ENCODE assay signal across 8 cellular contexts in genomic region chr6:96897396-96898240, GRCh38. TPM values are rescaled to one million over a fixed set of nuclear protein-coding genes. Genes with fewer than 3 reads are reported as not detected.
DNase-seq lines count a peak whose midpoint lies in the region; ATAC-seq, FAIRE-seq and TF ChIP-seq lines count a peak whose summit lies in the region.

TSS of gene NDUFAF4 (minus strand) at chr6:96897891. CDS start at chr6:96897801, 90 bp downstream.

- TF ChIP-seq POLR2A in H1 (IDR thresholded peaks at IDR 0.05; ENCODE audit: control extremely low read depth in 1 of 2, low read depth in 2 of 2, low read length in 2 of 2) = peak; percentile 75 to 86

- peak within 1 kb of the TSS; percentile 71 to 96 (median 78) for H3K9ac ChIP-seq in H1 (replicated peaks in 1 of 4; ENCODE audit: extremely low read depth in 1 of 4, low read depth in 3 of 4, low read length in 3 of 4)

- no peak within 1 kb of the TSS for H2BK20ac ChIP-seq in H1 (ENCODE audit: low read length)

- TF ChIP-seq RAD21 in H1 (IDR thresholded peaks at IDR 0.05 in 1 of 2, conservative IDR thresholded peaks at IDR 0.05 in 1 of 2; ENCODE audit: low read depth in 2 of 2, low read length in 2 of 2) = peak; percentile 70 to 75

- H3K14ac ChIP-seq in H1 (ENCODE audit: insufficient read length) = no peak within 1 kb of the TSS

- 1% methylated on average over 62 of the region's 71 CpGs; no CpG with 5 or more reads in 1 of the 2 experiments for WGBS in H1 (ENCODE audit: extremely low coverage in 1 of 2, insufficient coverage in 1 of 2, insufficient read length in 1 of 2, insufficient replicate concordance in 2 of 2, low coverage in 1 of 2, low lambda C conversion rate in 2 of 2, missing lambda C conversion rate in 1 of 2), 2 experiments

- peak within 1 kb of the TSS; percentile 96; the same call in 1 of the 2 replicates for H4K8ac ChIP-seq in H1 (ENCODE audit: extremely low read depth, insufficient read depth, low read length)

- peaks cover 3 to 45% of the 10 kb centered on the region in 2 experiments; a peak in 3 of 4 replicates for H3K79me2 ChIP-seq in H1 (ENCODE audit: control insufficient read depth in 1 of 2, insufficient read depth in 2 of 2, low read length in 2 of 2)

- no peak within 1 kb of the TSS for H2BK120ac ChIP-seq in H1 (replicated peaks; ENCODE audit: low read depth, low read length)

- H3K79me1 ChIP-seq in H1 (ENCODE audit: low read depth, low read length) = no peaks in the 10 kb centered on the region; the same call in 1 of the 2 replicates

- peaks cover 0 to 2% (median 0%) of the 10 kb centered on the region in 4 experiments; a peak in 1 of 7 replicates for H3K4me1 ChIP-seq in H1 (replicated peaks in 1 of 4; ENCODE audit: control insufficient read depth in 3 of 4, insufficient read depth in 4 of 4, low read length in 3 of 4)

- peak; percentile 64 to 84 (median 82) for TF ChIP-seq CTCF in H1 (IDR thresholded peaks at IDR 0.05; ENCODE audit: control extremely low read depth in 1 of 3, insufficient read depth in 1 of 3, low read depth in 1 of 3, low read length in 3 of 3)

- CTCF ChIA-PET in H1 (lab: Charles Lee; ENCODE audit: partially characterized antibody) = interaction anchor here (0.6 to 5.3 kb wide), 26 partner anchors 10 to 345 kb away, joined by 3 to 117 read pairs (median 5); no protein-coding TSS in a partner anchor

- peak within 1 kb of the TSS; percentile 87 for H2BK5ac ChIP-seq in H1 (ENCODE audit: low read depth, low read length)

- H2BK12ac ChIP-seq in H1 (ENCODE audit: low read depth, low read length) = no peak within 1 kb of the TSS; the same call in 1 of the 2 replicates

- peak within 1 kb of the TSS; percentile 41 for H4K91ac ChIP-seq in H1 (replicated peaks; ENCODE audit: insufficient read length, low read length)

- DNase-seq in Caki2 (ENCODE audit: low read depth) = peak; percentile 93
- DNase-seq in HTR-8/SVneo (ENCODE audit: insufficient read length, low spot score) = peak; percentile 91
- DNase-seq in NOMO-1 treated with DMSO at 0.1 percent for 48 hours (lab: John Stamatoyannopoulos, UW; ENCODE audit: unreplicated experiment) = peak; percentile 83
- peak; percentile 88 to 93 (median 89) for DNase-seq in activated CD8-positive, alpha-beta memory T cell treated with anti-CD3 and anti-CD28 coated beads for 48 hours (ENCODE audit: low read depth in 2 of 3, low spot score in 2 of 3)
- DNase-seq in H1 (ENCODE audit: low read depth in 1 of 2, low spot score in 2 of 2) = peak; percentile 72 to 97
- DNase-seq in mesenteric fat pad (ENCODE audit: low spot score) = peak; percentile 98
- peak; percentile 92 for DNase-seq in stimulated activated CD8-positive, alpha-beta memory T cell treated with anti-CD3 and anti-CD28 coated beads, Interleukin-15, amount 100 ng/mL, for 24 hours (ENCODE audit: low read depth)

- peak within 1 kb of the TSS; percentile 35 for H3K4ac ChIP-seq in H1 (replicated peaks; ENCODE audit: insufficient read length, low read depth, low read length)

- FAIRE-seq in HTR-8/SVneo (lab: Jason Lieb, UNC) (no peak), H1 (lab: Jason Lieb, UNC) (no peak)

- no peaks in the 10 kb centered on the region for H3K9me3 ChIP-seq in H1 (ENCODE audit: insufficient read depth in 2 of 2, low read depth in 1 of 2, low read length in 1 of 2)

- H2AFZ ChIP-seq in H1 (ENCODE audit: low read length) = peak within 1 kb of the TSS; percentile 94

- peak within 1 kb of the TSS; percentile 80 to 89 (median 88) for H3K4me3 ChIP-seq in H1 (ENCODE audit: extremely low read depth in 1 of 4, insufficient read depth in 2 of 4, low read depth in 3 of 4, low read length in 4 of 4)

- H3K27ac ChIP-seq in H1 (ENCODE audit: low read depth, low read length) = peak within 1 kb of the TSS; percentile 63

- no peaks in the 10 kb centered on the region; the same call in 1 of the 2 replicates for H3K23me2 ChIP-seq in H1 (ENCODE audit: low read depth, low read length)

- H3K23ac ChIP-seq in H1 (ENCODE audit: insufficient read length) = no peak within 1 kb of the TSS

- in situ Hi-C loops in Caki2 (cut with HindIII; ENCODE audit: low pct_unique_long_range_greater_than_20kb, low sequenced_read_pairs) = no loop called here

- H2BK15ac ChIP-seq in H1 (ENCODE audit: low read length) = no peak within 1 kb of the TSS

- H3K27me3 ChIP-seq in H1 (replicated peaks in 1 of 4; ENCODE audit: control insufficient read depth in 3 of 4, extremely low read depth in 1 of 4, insufficient read depth in 3 of 4, low read length in 3 of 4) = no peaks in the 10 kb centered on the region

- TF ChIP-seq EP300 in H1 (IDR thresholded peaks at IDR 0.05; ENCODE audit: borderline replicate concordance in 1 of 2, low read depth in 2 of 2, low read length in 2 of 2) = peak in 1 of 2 experiments; percentile 23; a peak in 1 of 3 replicates

- H3K18ac ChIP-seq in H1 (ENCODE audit: extremely low read depth, low read length) = peak within 1 kb of the TSS; percentile 72

- H4K5ac ChIP-seq in H1 (ENCODE audit: insufficient read length, low read depth, low read length) = peak within 1 kb of the TSS; percentile 78

- ATAC-seq in GM21367 (IDR thresholded peaks at IDR 0.05; ENCODE audit: unreplicated experiment) = peak; percentile 89

- POLR2A ChIA-PET in H1 (lab: Charles Lee; ENCODE audit: partially characterized antibody) = interaction anchor here (0.7 to 2.2 kb wide), 14 partner anchors 9 to 167 kb away, joined by 3 to 17 read pairs (median 3); partner anchors contain the start of gene GPR63

- peaks cover 6 to 32% (median 10%) of the 10 kb centered on the region in 4 experiments; a peak in 6 of 8 replicates for H3K36me3 ChIP-seq in H1 (ENCODE audit: control insufficient read depth in 2 of 4, insufficient read depth in 4 of 4, low read length in 3 of 4)

- H2AK5ac ChIP-seq in H1 (ENCODE audit: low read depth, low read length) = no peak within 1 kb of the TSS

- peak within 1 kb of the TSS; percentile 28 for H3K56ac ChIP-seq in H1 (replicated peaks; ENCODE audit: insufficient read length, low read depth, low read length)

- peaks cover 2 to 5% of the 10 kb centered on the region in 2 experiments for H4K20me1 ChIP-seq in H1 (replicated peaks in 1 of 2; ENCODE audit: control insufficient read depth in 1 of 2, insufficient read depth in 2 of 2, low read length in 2 of 2)

- peak within 1 kb of the TSS; percentile 56 to 77 for H3K4me2 ChIP-seq in H1 (ENCODE audit: insufficient read depth in 1 of 2, low read depth in 2 of 2, low read length in 2 of 2)

TF ChIP-seq in H1, 55 proteins besides CTCF, POLR2A, EP300 and RAD21 (continues in another document):
- TF ChIP-seq SAP30 (IDR thresholded peaks at IDR 0.05; ENCODE audit: insufficient read depth, insufficient replicate concordance, low read length) (peak; percentile 75), YY1 (IDR thresholded peaks at IDR 0.05; ENCODE audit: low read depth, low read length) (no peak), SIN3A (conservative IDR thresholded peaks at IDR 0.05 in 1 of 2, IDR thresholded peaks at IDR 0.05 in 1 of 2; ENCODE audit: low read depth in 1 of 2, low read length in 2 of 2) (peak in 1 of 2 experiments; percentile 33; a peak in 2 of 4 replicates), KDM4A (IDR thresholded peaks at IDR 0.05; ENCODE audit: low read depth, low read length, severe bottlenecking) (peak; percentile 73)

RNA-seq across cellular contexts. Expression of gene NDUFAF4, which starts in this region (rescaled TPM):
- total RNA-seq in Caki2 (2014; rRNA removed; shearing (Covaris generic); ENCODE audit: low replicate concordance) = 15.4 and 73.4 TPM in 2 replicates
- total RNA-seq in H1 (2021; fragmentation: NEBNext Ultra II Directional; extraction: Animal tissue kit (Norgen Biotek cat#: 25700)) = 84.4 and 84.9 TPM in 2 replicates
- 9.9 and 21.9 TPM in 2 replicates for polyA plus RNA-seq in H1 (2011; rRNA removed)
- polyA plus RNA-seq in H1 (2011; cell fraction: cytosol; rRNA removed) = 43.3 TPM
- 8.2 TPM for polyA plus RNA-seq in H1 (2011; cell fraction: nucleus; rRNA removed)
- polyA plus RNA-seq in H1 (2012, experiment 1 of 2) = 36.4 to 84.8 TPM (median 40.7 TPM) in 4 replicates
- 14.4 TPM for polyA plus RNA-seq in H1 (2012, experiment 2 of 2)
- polyA plus RNA-seq in H1 (2013, experiment 1 of 2) = 63.6 TPM
- 64.0 TPM for polyA plus RNA-seq in H1 (2013, experiment 2 of 2)
- 13.1 and 18.6 TPM in 2 replicates for polyA minus RNA-seq in H1 (2011; rRNA and poly(A)+ RNA removed)
- 16.1 TPM for polyA minus RNA-seq in H1 (2011; cell fraction: cytosol; rRNA and poly(A)+ RNA removed)
- 14.6 TPM for polyA minus RNA-seq in H1 (2011; cell fraction: nucleus; rRNA and poly(A)+ RNA removed)
- 49.3 TPM for total RNA-seq in mesenteric fat pad

Comparison
In these comparisons a context has a peak if more than half of its experiments do, and no peak if none do; other contexts are left out.
1. Peak in every context shown above with its lines: DNase-seq, ATAC-seq, H3K4me3 ChIP-seq and H3K27ac ChIP-seq.